ENCODE assay signal across 14 cellular contexts in the genomic region with DNA sequence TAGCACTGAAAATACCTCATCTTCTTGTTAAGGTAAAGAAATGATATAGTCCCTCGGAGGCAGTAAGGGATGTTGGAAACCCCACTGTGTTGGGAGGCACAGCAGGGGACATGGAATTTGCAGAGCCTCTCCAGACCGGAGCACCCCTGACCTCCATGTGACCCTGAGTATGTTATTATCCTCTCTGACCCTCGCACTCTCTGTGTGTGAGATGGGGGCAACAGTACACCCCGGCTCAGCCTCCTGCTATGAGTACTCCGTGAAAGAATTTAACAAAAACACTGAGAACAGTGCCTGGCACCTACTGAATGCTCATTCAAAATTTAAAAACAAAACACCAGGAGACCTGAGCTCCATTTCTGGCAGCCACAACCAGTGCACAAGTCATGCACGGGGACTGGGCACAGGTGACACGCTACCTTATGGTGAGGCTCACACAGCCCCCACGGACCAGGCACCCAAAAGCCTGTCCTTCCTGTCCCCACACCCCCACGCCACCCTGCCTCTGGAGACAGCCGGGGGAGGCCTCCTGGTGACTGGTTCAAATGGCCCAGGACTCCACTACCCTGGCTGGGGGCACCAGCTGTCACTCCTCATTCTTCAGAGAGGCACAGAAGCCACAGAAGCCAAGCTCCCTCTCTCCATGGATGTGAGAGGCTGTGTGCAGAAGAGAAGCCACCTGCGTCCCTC. TPM values are rescaled to one million over a fixed set of nuclear protein-coding genes. Genes with fewer than 3 reads are reported as not detected.
A peak's percentile ranks its signal among the peaks of the same experiment; 100 is the strongest.
DNase-seq lines count a peak whose midpoint lies in the region; ATAC-seq and TF ChIP-seq lines count a peak whose summit lies in the region.
"Had no signal": no experiment of that assay in that cellular context is flagged by ENCODE, and none has a peak within 500 bp of the region (broad histone marks: within the 10 kb centered on the region; RNA-seq: fewer than 3 reads in every experiment).

No MANE protein-coding gene starts in this region.

- H3K9me3 ChIP-seq in A673 (ENCODE audit: low read depth, low read length, poor library complexity, severe bottlenecking) (no peaks in the 10 kb centered on the region), HUES48 (ENCODE audit: control insufficient read depth, insufficient read depth, low read length) (no peaks in the 10 kb centered on the region)
- H3K9me3 ChIP-seq: Caco-2, colonic mucosa, lower lobe of right lung had no signal

- POLR2A ChIA-PET in A673 (lab: Charles Lee; ENCODE audit: low non-redundant PET) = no interaction called here

- H3K27me3 ChIP-seq in A673 (replicated peaks; ENCODE audit: insufficient read depth, low read depth, low read length, poor library complexity) (no peaks in the 10 kb centered on the region), HUES48 (ENCODE audit: control insufficient read depth, insufficient read depth, low read length) (no peaks in the 10 kb centered on the region)
- H3K27me3 ChIP-seq: colonic mucosa had no signal

- TF ChIP-seq CTCF in A673 (conservative IDR thresholded peaks at IDR 0.05; ENCODE audit: low read depth, low read length) = no peak

- H3K27ac ChIP-seq in A673 (ENCODE audit: low read depth, low read length, poor library complexity, severe bottlenecking) (peak overlapping the region; percentile 57), HUES48 (ENCODE audit: low read depth, low read length) (peak overlapping the region; percentile 15)
- H3K27ac ChIP-seq: colonic mucosa, lower lobe of right lung had no signal

- H3K36me3 ChIP-seq in A673 (ENCODE audit: insufficient read depth, low read length, poor library complexity, severe bottlenecking) (peaks cover 11% of the 10 kb centered on the region), HUES48 (ENCODE audit: control insufficient read depth, insufficient read depth, low read length) (peaks cover 21% of the 10 kb centered on the region)
- H3K36me3 ChIP-seq: colonic mucosa, lower lobe of right lung had no signal

- intact Hi-C loops in A673 (cut with micrococcal nuclease; ENCODE audit: unreplicated experiment) = no loop called here
- intact Hi-C loops in posterior cingulate gyrus (cut with DNase I) = no loop called here

- ATAC-seq in HG03280 (IDR thresholded peaks at IDR 0.05; ENCODE audit: unreplicated experiment) = no peak
- ATAC-seq: activated CD8-positive, alpha-beta T cell treated with anti-CD3 and anti-CD28 coated beads, Interleukin-2, amount 10 ng/mL, durations not matched to agents 7 days and 5 days; lower lobe of right lung had no signal

- H3K9ac ChIP-seq in HUES48 (ENCODE audit: low read depth, low read length) = no peak overlapping the region

- BruUV-seq in A673 (replicated peaks; lab: Mats Ljungman, UMichigan) = no TSS peak

- no peak for DNase-seq in A673 (ENCODE audit: low spot score)
- peak; percentile 47 for DNase-seq in amniotic epithelial cell (ENCODE audit: low read depth)
- peak; percentile 51 for DNase-seq in mesenteric fat pad (ENCODE audit: low spot score)
- no peak for DNase-seq in KG1 (lab: John Stamatoyannopoulos, UW)
- no peak for DNase-seq in posterior cingulate gyrus
- no peak for DNase-seq in NCI-H446 (lab: John Stamatoyannopoulos, UW)
- DNase-seq: activated CD8-positive, alpha-beta T cell treated with anti-CD3 and anti-CD28 coated beads, Interleukin-2, amount 10 ng/mL, durations not matched to agents 7 days and 5 days; amniotic stem cell; colonic mucosa; lower lobe of right lung; right cardiac atrium had no signal

- H3K4me1 ChIP-seq in A673 (ENCODE audit: insufficient read depth, low read length, poor library complexity, severe bottlenecking) (no peaks in the 10 kb centered on the region), HUES48 (ENCODE audit: control insufficient read depth, insufficient read depth, low read length) (peaks cover 13% of the 10 kb centered on the region)
- H3K4me1 ChIP-seq: Caco-2, colonic mucosa, lower lobe of right lung had no signal

- H3K4me3 ChIP-seq in A673 (ENCODE audit: low read depth, low read length, poor library complexity, severe bottlenecking) (no peak overlapping the region), HUES48 (ENCODE audit: low read depth, low read length) (no peak overlapping the region)
- H3K4me3 ChIP-seq: colonic mucosa, lower lobe of right lung had no signal

- CTCF ChIA-PET in A673 (lab: Charles Lee) = no interaction called here

RNA-seq across cellular contexts. Expression of gene NINL, which starts 6.1 kb away (rescaled TPM):
- total RNA-seq in A673 (2021) = 31.5 and 36.8 TPM in 2 replicates
- total RNA-seq in mesenteric fat pad = 5.0 TPM

RNA-seq across cellular contexts. Expression of gene NANP, which starts 44.6 kb away (rescaled TPM):
- total RNA-seq in A673 (2021) = 13.6 and 15.9 TPM in 2 replicates
- 7.5 TPM for total RNA-seq in mesenteric fat pad

Comparison
In these comparisons a context has a peak if more than half of its experiments do, and no peak if none do; other contexts are left out.
1. DNase-seq: peak in amniotic epithelial cell (single experiment) and mesenteric fat pad (single experiment); none in A673 (single experiment), KG1 (single experiment), posterior cingulate gyrus (0 of 10) and NCI-H446 (0 of 2).